12 cellular contexts compared by ENCODE assay signal in the genomic region with DNA sequence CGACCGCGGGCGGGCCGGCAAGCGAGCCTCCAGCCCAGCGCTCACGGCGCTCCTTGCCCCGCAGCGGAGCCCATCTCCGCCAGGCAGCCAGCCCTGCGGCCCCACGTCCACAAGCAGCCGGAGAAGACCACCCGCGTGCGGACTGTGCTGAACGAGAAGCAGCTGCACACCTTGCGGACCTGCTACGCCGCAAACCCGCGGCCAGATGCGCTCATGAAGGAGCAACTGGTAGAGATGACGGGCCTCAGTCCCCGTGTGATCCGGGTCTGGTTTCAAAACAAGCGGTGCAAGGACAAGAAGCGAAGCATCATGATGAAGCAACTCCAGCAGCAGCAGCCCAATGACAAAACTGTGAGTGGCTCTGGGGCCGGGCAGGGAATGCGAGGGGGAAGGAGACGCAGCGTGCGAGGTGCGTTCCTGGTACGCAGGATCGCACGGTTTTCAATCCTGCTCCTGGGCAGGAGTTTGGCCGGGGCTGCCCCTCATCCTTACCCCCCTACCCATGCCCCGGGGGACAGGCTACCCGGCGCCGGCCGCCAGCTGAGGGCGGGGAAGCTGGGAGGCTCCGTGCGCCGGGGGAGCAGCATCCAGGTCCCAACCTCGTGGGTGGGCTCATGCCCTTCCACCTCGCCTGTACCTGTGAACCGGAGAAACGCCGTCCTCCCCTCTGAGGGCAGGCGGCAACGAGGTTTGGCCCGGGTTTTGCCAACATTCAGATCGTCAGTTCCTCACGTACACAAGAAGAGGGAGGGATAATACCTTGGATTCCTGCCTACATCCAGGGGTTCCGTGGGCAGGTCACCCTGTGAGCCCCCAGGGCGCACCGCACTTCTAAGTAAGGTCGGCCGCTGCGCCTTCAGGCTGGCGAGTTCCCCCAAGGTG. TPM values are rescaled to one million over a fixed set of nuclear protein-coding genes. Genes with fewer than 3 reads are reported as not detected.
DNase-seq lines count a peak whose midpoint lies in the region; ATAC-seq and TF ChIP-seq lines count a peak whose summit lies in the region.
"Had no signal": no experiment of that assay in that cellular context is flagged by ENCODE, and none has a peak within 500 bp of the region (broad histone marks: within the 10 kb centered on the region; RNA-seq: fewer than 3 reads in every experiment).

No MANE protein-coding gene starts in this region.

- intact Hi-C loops in lower lobe of right lung (cut with DNase I): no loop called here

- ATAC-seq in lower lobe of right lung (peak in 1 of 2 donors; percentile 24), thoracic aorta (ENCODE audit: insufficient number of reproducible peaks, low FRiP score, low read depth) (no peak), GM18861 (IDR thresholded peaks at IDR 0.05; ENCODE audit: unreplicated experiment) (no peak)
- ATAC-seq in activated naive CD8-positive, alpha-beta T cell treated with anti-CD3 and anti-CD28 coated beads, Interleukin-2, amount 50 U/mL, for 24 hours: no peak
- ATAC-seq: esophagus mucosa had no signal

- H3K27me3 ChIP-seq in lower lobe of right lung (ENCODE audit: low read depth) (peaks cover 84% of the 10 kb centered on the region), thoracic aorta (replicated peaks; ENCODE audit: insufficient read depth) (peaks cover 13% of the 10 kb centered on the region)

- peaks cover 6% of the 10 kb centered on the region for H3K9me3 Mint-ChIP-seq in activated naive CD8-positive, alpha-beta T cell treated with anti-CD3 and anti-CD28 coated beads, Interleukin-2, amount 50 U/mL, for 24 hours

- H3K27me3 Mint-ChIP-seq in activated naive CD8-positive, alpha-beta T cell treated with anti-CD3 and anti-CD28 coated beads, Interleukin-2, amount 50 U/mL, for 24 hours: peaks cover 78% of the 10 kb centered on the region

- H3K4me3 Mint-ChIP-seq in activated naive CD8-positive, alpha-beta T cell treated with anti-CD3 and anti-CD28 coated beads, Interleukin-2, amount 50 U/mL, for 24 hours: no peak overlapping the region
- H3K4me3 Mint-ChIP-seq: activated naive CD8-positive, alpha-beta T cell had no signal

- H3K4me3 ChIP-seq in lower lobe of right lung (peak overlapping the region; percentile 22), thoracic aorta (peak overlapping the region; percentile 58)

- H3K36me3 ChIP-seq in lower lobe of right lung: no peaks in the 10 kb centered on the region
- no peaks in the 10 kb centered on the region for H3K36me3 ChIP-seq in thoracic aorta

- no peaks in the 10 kb centered on the region for H3K4me1 Mint-ChIP-seq in activated naive CD8-positive, alpha-beta T cell treated with anti-CD3 and anti-CD28 coated beads, Interleukin-2, amount 50 U/mL, for 24 hours

- no peak overlapping the region for H3K27ac Mint-ChIP-seq in activated naive CD8-positive, alpha-beta T cell treated with anti-CD3 and anti-CD28 coated beads, Interleukin-2, amount 50 U/mL, for 24 hours
- H3K27ac Mint-ChIP-seq: activated naive CD8-positive, alpha-beta T cell had no signal

- TF ChIP-seq CTCF in lower lobe of right lung (IDR thresholded peaks at IDR 0.05) (no peak), thoracic aorta (IDR thresholded peaks at IDR 0.05) (no peak)

- no peaks in the 10 kb centered on the region for H3K36me3 Mint-ChIP-seq in activated naive CD8-positive, alpha-beta T cell treated with anti-CD3 and anti-CD28 coated beads, Interleukin-2, amount 50 U/mL, for 24 hours (ENCODE audit: low read depth)
- H3K36me3 Mint-ChIP-seq: activated naive CD8-positive, alpha-beta T cell had no signal

- peak overlapping the region; percentile 34 for H3K27ac ChIP-seq in caudate nucleus (ENCODE audit: low read depth, low read length)
- no peak overlapping the region for H3K27ac ChIP-seq in lower lobe of right lung
- H3K27ac ChIP-seq in thoracic aorta: no peak overlapping the region
- H3K27ac ChIP-seq: HL-60 had no signal

- H3K4me1 ChIP-seq in lower lobe of right lung: peaks cover 24% of the 10 kb centered on the region
- H3K4me1 ChIP-seq in thoracic aorta (ENCODE audit: control insufficient read depth in 1 of 2, low read depth in 2 of 2): peaks cover 0 to 21% of the 10 kb centered on the region in 2 donors

- DNase-seq in NCI-H1417 (lab: John Stamatoyannopoulos, UW) (peak; percentile 33 to 73 (median 67)), NCI-H1417 treated with DMSO at 0.1 percent for 48 hours (lab: John Stamatoyannopoulos, UW) (no peak), caudate nucleus (lab: John Stamatoyannopoulos, UW) (peak in 1 of 61 donors; percentile 12), lower lobe of right lung (no peak), thoracic aorta (ENCODE audit: low spot score) (no peak), midbrain (lab: John Stamatoyannopoulos, UW) (no peak)
- DNase-seq in activated naive CD8-positive, alpha-beta T cell treated with anti-CD3 and anti-CD28 coated beads, Interleukin-2, amount 50 U/mL, for 24 hours: no peak
- DNase-seq: GF-D8 had no signal

- no peaks in the 10 kb centered on the region for H3K9me3 ChIP-seq in lower lobe of right lung
- no peaks in the 10 kb centered on the region for H3K9me3 ChIP-seq in thoracic aorta

RNA-seq across cellular contexts. Expression of a gene that starts 6.6 kb away (rescaled TPM):
- total RNA-seq in lower lobe of right lung: 0.15 TPM
- not detected for total RNA-seq in thoracic aorta
- total RNA-seq: esophagus mucosa had no signal

Comparison
In these comparisons a context has a peak if more than half of its experiments do, and no peak if none do; other contexts are left out.
1. DNase-seq: peak in NCI-H1417 (3 of 3); none in NCI-H1417 treated with DMSO at 0.1 percent for 48 hours (single experiment), lower lobe of right lung (single experiment), thoracic aorta (single experiment), midbrain (single experiment) and activated naive CD8-positive, alpha-beta T cell treated with anti-CD3 and anti-CD28 coated beads, Interleukin-2, amount 50 U/mL, for 24 hours (single experiment).